ENCODE assay signal across 25 cellular contexts in genomic region chr12:115072712-115073111, GRCh38.
DNase-seq lines count a peak whose midpoint lies in the region; ATAC-seq and TF ChIP-seq lines count a peak whose summit lies in the region.
"Had no signal": no experiment of that assay in that cellular context is flagged by ENCODE, and none has a peak within 500 bp of the region (broad histone marks: within the 10 kb centered on the region; RNA-seq: fewer than 3 reads in every experiment).

No MANE protein-coding gene starts in this region.

- no peaks in the 10 kb centered on the region for H3K27me3 Mint-ChIP-seq in mesothelial cell of epicardium (ENCODE audit: low read depth)
- peaks cover 0 to 5% (median 0%) of the 10 kb centered on the region in 5 donors for H3K27me3 Mint-ChIP-seq in naive thymus-derived CD4-positive, alpha-beta T cell

- TF ChIP-seq POLR2A in esophagus squamous epithelium (IDR thresholded peaks at IDR 0.05): no peak

- no peak overlapping the region for H3K27ac ChIP-seq in esophagus squamous epithelium
- H3K27ac ChIP-seq in naive thymus-derived CD4-positive, alpha-beta T cell (ENCODE audit: low read depth, low read length): no peak overlapping the region
- H3K27ac ChIP-seq: SJSA1 had no signal

- H3K4me1 ChIP-seq in esophagus squamous epithelium: no peaks in the 10 kb centered on the region
- no peaks in the 10 kb centered on the region for H3K4me1 ChIP-seq in naive thymus-derived CD4-positive, alpha-beta T cell (ENCODE audit: control insufficient read depth in 2 of 2, insufficient read depth in 2 of 2, low read length in 2 of 2)
- H3K4me1 ChIP-seq: BE2C, SJSA1 had no signal

- H3K36me3 ChIP-seq in esophagus squamous epithelium: no peaks in the 10 kb centered on the region
- no peaks in the 10 kb centered on the region for H3K36me3 ChIP-seq in naive thymus-derived CD4-positive, alpha-beta T cell (ENCODE audit: control insufficient read depth in 2 of 3, insufficient read depth in 3 of 3, low read length in 3 of 3)
- H3K36me3 ChIP-seq: BE2C, SJSA1 had no signal

- peak overlapping the region; percentile 87 for H3K27ac Mint-ChIP-seq in mesothelial cell of epicardium
- no peak overlapping the region for H3K27ac Mint-ChIP-seq in naive thymus-derived CD4-positive, alpha-beta T cell
- H3K27ac Mint-ChIP-seq: CD14-positive monocyte; CD8-positive, alpha-beta memory T cell; H9 had no signal

- no peak overlapping the region for H3K4me3 ChIP-seq in fibroblast of villous mesenchyme (ENCODE audit: low read depth, low read length)
- no peak overlapping the region for H3K4me3 ChIP-seq in esophagus squamous epithelium
- H3K4me3 ChIP-seq in naive thymus-derived CD4-positive, alpha-beta T cell (ENCODE audit: low read length): no peak overlapping the region
- H3K4me3 ChIP-seq: SJSA1 had no signal

- CTCF ChIA-PET in naive thymus-derived CD4-positive, alpha-beta T cell (lab: Charles Lee): no interaction called here

- 60 to 62% methylated on average over 9 to 10 of the region's 10 CpGs for WGBS in esophagus squamous epithelium, 2 donors

- H3K9me3 ChIP-seq in esophagus squamous epithelium: no peaks in the 10 kb centered on the region
- H3K9me3 ChIP-seq in naive thymus-derived CD4-positive, alpha-beta T cell (ENCODE audit: control insufficient read depth in 2 of 3, low read length in 3 of 3): no peaks in the 10 kb centered on the region
- H3K9me3 ChIP-seq: BE2C, SJSA1 had no signal

- H3K4me3 Mint-ChIP-seq in mesothelial cell of epicardium: no peak overlapping the region
- no peak overlapping the region for H3K4me3 Mint-ChIP-seq in naive thymus-derived CD4-positive, alpha-beta T cell
- H3K4me3 Mint-ChIP-seq: CD14-positive monocyte; CD8-positive, alpha-beta memory T cell; H9 had no signal

- DNase-seq in ELF-1 (ENCODE audit: low read depth, low spot score): peak; percentile 68
- peak; percentile 57 for DNase-seq in SK-N-DZ (ENCODE audit: low spot score)
- peak; percentile 77 for DNase-seq in fibroblast of villous mesenchyme (ENCODE audit: low read depth)
- DNase-seq in mesothelial cell of epicardium (ENCODE audit: low spot score in 2 of 2, unreplicated experiment in 2 of 2): no peak
- no peak for DNase-seq in esophagus squamous epithelium (lab: John Stamatoyannopoulos, UW)
- no peak for DNase-seq in NCI-H345 (lab: John Stamatoyannopoulos, UW)
- DNase-seq in naive thymus-derived CD4-positive, alpha-beta T cell: no peak
- no peak for DNase-seq in NCI-H748 (lab: John Stamatoyannopoulos, UW; ENCODE audit: unreplicated experiment)
- DNase-seq: 8988T; ACHN; BE2C; Calu3; CD8-positive, alpha-beta memory T cell; DMS79 treated with DMSO at 0.1 percent for 48 hours; H9; NCI-H1092; NCI-H1417 treated with DMSO at 0.1 percent for 48 hours; NCI-H1694 treated with DMSO at 0.1 percent for 48 hours; NCI-H2081 treated with DMSO at 0.1 percent for 48 hours; NCI-H2171; NCI-H524; Right ventricle myocardium superior; RPMI8226 had no signal

- TF ChIP-seq CTCF in fibroblast of villous mesenchyme (IDR thresholded peaks at IDR 0.05; ENCODE audit: insufficient read depth, low read depth, low read length): no peak
- TF ChIP-seq CTCF in mesothelial cell of epicardium (IDR thresholded peaks at IDR 0.05; ENCODE audit: unreplicated experiment): no peak
- no peak for TF ChIP-seq CTCF in esophagus squamous epithelium (IDR thresholded peaks at IDR 0.05)

- POLR2A ChIA-PET in naive thymus-derived CD4-positive, alpha-beta T cell (lab: Charles Lee): no interaction called here

- peaks cover 13% of the 10 kb centered on the region for H3K4me1 Mint-ChIP-seq in mesothelial cell of epicardium
- no peaks in the 10 kb centered on the region for H3K4me1 Mint-ChIP-seq in naive thymus-derived CD4-positive, alpha-beta T cell
- H3K4me1 Mint-ChIP-seq: CD14-positive monocyte; CD8-positive, alpha-beta memory T cell had no signal

- no peak for ATAC-seq in naive thymus-derived CD4-positive, alpha-beta T cell

- peaks cover 0 to 6% (median 0%) of the 10 kb centered on the region in 4 donors for H3K27me3 ChIP-seq in esophagus squamous epithelium
- no peaks in the 10 kb centered on the region for H3K27me3 ChIP-seq in naive thymus-derived CD4-positive, alpha-beta T cell (ENCODE audit: control insufficient read depth in 2 of 2, insufficient read depth in 2 of 2, low read length in 2 of 2)
- H3K27me3 ChIP-seq: BE2C, SJSA1 had no signal

- peaks cover 14% of the 10 kb centered on the region for H3K9me3 Mint-ChIP-seq in mesothelial cell of epicardium
- H3K9me3 Mint-ChIP-seq in naive thymus-derived CD4-positive, alpha-beta T cell: peaks cover 5 to 34% (median 10%) of the 10 kb centered on the region in 11 donors
- H3K9me3 Mint-ChIP-seq: H9 had no signal

- H3K36me3 Mint-ChIP-seq in mesothelial cell of epicardium: peaks cover 46% of the 10 kb centered on the region
- H3K36me3 Mint-ChIP-seq in naive thymus-derived CD4-positive, alpha-beta T cell: no peaks in the 10 kb centered on the region
- H3K36me3 Mint-ChIP-seq: CD14-positive monocyte had no signal

- intact Hi-C loops in esophagus squamous epithelium (cut with DNase I): no loop called here
- intact Hi-C loops in naive thymus-derived CD4-positive, alpha-beta T cell (cut with micrococcal nuclease): no loop called here

Comparison
In these comparisons a context has a peak if more than half of its experiments do, and no peak if none do; other contexts are left out.
1. DNase-seq: peak in ELF-1 (single experiment), SK-N-DZ (single experiment) and fibroblast of villous mesenchyme (single experiment); none in mesothelial cell of epicardium (0 of 2), esophagus squamous epithelium (single experiment), NCI-H345 (single experiment), naive thymus-derived CD4-positive, alpha-beta T cell (0 of 9) and NCI-H748 (single experiment).